19 cellular contexts compared by ENCODE assay signal in genomic region chr13:51479199-51479523, GRCh38. TPM values are rescaled to one million over a fixed set of nuclear protein-coding genes. Genes with fewer than 3 reads are reported as not detected.
DNase-seq lines count a peak whose midpoint lies in the region; ATAC-seq, FAIRE-seq and TF ChIP-seq lines count a peak whose summit lies in the region.
"Had no signal": no experiment of that assay in that cellular context is flagged by ENCODE, and none has a peak within 500 bp of the region (broad histone marks: within the 10 kb centered on the region; RNA-seq: fewer than 3 reads in every experiment).

No MANE protein-coding gene starts in this region.

- H3K79me2 ChIP-seq in H9 (ENCODE audit: insufficient read depth, low read length), result no peaks in the 10 kb centered on the region

- H4K5ac ChIP-seq in H9 (ENCODE audit: insufficient read length, low read depth, low read length), result no peak overlapping the region

- no peak for TF ChIP-seq CTCF in H9 (conservative IDR thresholded peaks at IDR 0.05)

- no peaks in the 10 kb centered on the region for H3K27me3 Mint-ChIP-seq in H9 (ENCODE audit: low read depth)

- ATAC-seq in HG03460 (IDR thresholded peaks at IDR 0.05; ENCODE audit: unreplicated experiment), result no peak
- ATAC-seq in GM21619 (IDR thresholded peaks at IDR 0.05; ENCODE audit: unreplicated experiment), result no peak
- ATAC-seq: heart right ventricle, left ventricle myocardium superior had no signal

- H3K4me1 Mint-ChIP-seq in H9, result no peaks in the 10 kb centered on the region
- H3K4me1 Mint-ChIP-seq: nephron progenitor cell had no signal

- no peak overlapping the region for H3K9ac ChIP-seq in H9 (ENCODE audit: extremely low read depth, insufficient read length, low read length)

- no peak for TF ChIP-seq POLR2A in GM12892 (IDR thresholded peaks at IDR 0.05; ENCODE audit: low read depth, low read length)

- H3K4me1 ChIP-seq in H9 (ENCODE audit: insufficient read depth, low read length), result no peaks in the 10 kb centered on the region
- H3K4me1 ChIP-seq: thyroid gland had no signal

- H3K27ac ChIP-seq in epithelial cell of prostate (peak overlapping the region; percentile 19), H9 (ENCODE audit: insufficient read length, low read depth, low read length) (no peak overlapping the region)
- H3K27ac ChIP-seq: heart right ventricle, thyroid gland, VCaP had no signal

- no peak overlapping the region for H3K56ac ChIP-seq in H9 (ENCODE audit: insufficient read length, low read depth, low read length)

- H4K20me1 ChIP-seq in H9 (ENCODE audit: control insufficient read depth, insufficient read depth, insufficient read length), result no peaks in the 10 kb centered on the region

- no peak overlapping the region for H3K4me2 ChIP-seq in H9 (ENCODE audit: insufficient read depth, insufficient read length, low read length)

- H2BK5ac ChIP-seq in H9 (ENCODE audit: insufficient read length, low read length), result no peak overlapping the region

- H2AK5ac ChIP-seq in H9 (ENCODE audit: insufficient read length, low read length), result no peak overlapping the region

- no peak overlapping the region for H3K18ac ChIP-seq in H9 (ENCODE audit: insufficient read length, low read depth, low read length)

- no peak overlapping the region for H4K91ac ChIP-seq in H9 (ENCODE audit: insufficient read length, low read depth, low read length)

- H3K14ac ChIP-seq in H9 (ENCODE audit: insufficient read depth, low read length), result no peak overlapping the region

- no peak overlapping the region for H3K27ac Mint-ChIP-seq in H9
- H3K27ac Mint-ChIP-seq: nephron progenitor cell had no signal

- DNase-seq in GM12892 (ENCODE audit: insufficient read length), result no peak
- peak; percentile 27 for DNase-seq in RCC 7860 (ENCODE audit: low spot score)
- DNase-seq in epithelial cell of prostate (ENCODE audit: low read depth, low spot score), result peak; percentile 16
- DNase-seq in skeletal muscle cell (ENCODE audit: low read depth), result peak; percentile 41
- no peak for DNase-seq in NCI-H1436 treated with DMSO at 0.1 percent for 48 hours (lab: John Stamatoyannopoulos, UW)
- DNase-seq in H9, result no peak
- DNase-seq: amygdala; COR-L47; effector CD4-positive, alpha-beta T cell; heart right ventricle; left ventricle myocardium superior; NCI-H1105 treated with DMSO at 0.1 percent for 48 hours; NCI-H524 treated with DMSO at 0.1 percent for 48 hours; nephron progenitor cell; SHP77 treated with DMSO at 0.1 percent for 48 hours; thyroid gland had no signal

- no peaks in the 10 kb centered on the region for H3K9me3 ChIP-seq in H9 (ENCODE audit: control insufficient read depth, low read depth, low read length)
- H3K9me3 ChIP-seq: thyroid gland had no signal

- no peak overlapping the region for H3K4ac ChIP-seq in H9 (ENCODE audit: low read depth, low read length)

- FAIRE-seq in GM12892 (lab: Jason Lieb, UNC) (peak; percentile 48), RCC 7860 (lab: Jason Lieb, UNC) (peak; percentile 2)

- H3K27me3 ChIP-seq in H9 (ENCODE audit: insufficient read depth, low read length), result no peaks in the 10 kb centered on the region
- H3K27me3 ChIP-seq: heart right ventricle, thyroid gland had no signal

- no peak overlapping the region for H4K8ac ChIP-seq in H9 (replicated peaks; ENCODE audit: insufficient read length, low read depth, low read length)

- H3K23me2 ChIP-seq in H9 (ENCODE audit: insufficient read length, low read depth, low read length, poor library complexity, severe bottlenecking), result no peaks in the 10 kb centered on the region

- H3T11ph ChIP-seq in H9 (ENCODE audit: low read length), result no peak overlapping the region

- no peak overlapping the region for H2BK12ac ChIP-seq in H9 (ENCODE audit: insufficient read length, low read depth, low read length)

- H2BK20ac ChIP-seq in H9 (ENCODE audit: low read depth, low read length, poor library complexity, severe bottlenecking), result no peak overlapping the region

- H2BK15ac ChIP-seq in H9 (ENCODE audit: low read depth, low read length), result no peak overlapping the region

- H3K4me3 Mint-ChIP-seq in H9, result no peak overlapping the region
- H3K4me3 Mint-ChIP-seq: nephron progenitor cell had no signal

- H3K4me3 ChIP-seq in skeletal muscle cell (ENCODE audit: low read depth, low read length), result no peak overlapping the region
- H3K4me3 ChIP-seq: heart right ventricle, thyroid gland had no signal

- H3K9me3 Mint-ChIP-seq in H9, result peaks cover 8 to 15% of the 10 kb centered on the region in 2 experiments; a peak in 4 of 5 replicates

- H3K79me1 ChIP-seq in H9 (ENCODE audit: insufficient read depth, low read depth, low read length, poor library complexity, severe bottlenecking), result no peaks in the 10 kb centered on the region

- no peaks in the 10 kb centered on the region for H3K36me3 Mint-ChIP-seq in H9 (ENCODE audit: insufficient read depth in 1 of 3, low read depth in 3 of 3)

- H2AFZ ChIP-seq in H9 (ENCODE audit: low read length), result no peak overlapping the region

- no CpG with 5 or more reads among the region's 2 CpGs for WGBS in H9 (ENCODE audit: extremely low coverage, insufficient read length, low lambda C conversion rate)

- no peak overlapping the region for H2BK120ac ChIP-seq in H9 (ENCODE audit: low read depth, low read length, poor library complexity, severe bottlenecking)

- H3K23ac ChIP-seq in H9 (ENCODE audit: insufficient read length, low read depth, low read length), result no peak overlapping the region

RNA-seq across cellular contexts. Expression of gene INTS6, which starts 26.3 kb away (rescaled TPM):
- polyA plus RNA-seq in GM12892 (2012; ENCODE audit: missing spikeins), result 31.6 TPM
- total RNA-seq in H9 (2021), result 60.4 and 61.2 TPM in 2 replicates

Comparison
In these comparisons a context has a peak if more than half of its experiments do, and no peak if none do; other contexts are left out.
1. DNase-seq: peak in RCC 7860 (single experiment), epithelial cell of prostate (single experiment) and skeletal muscle cell (single experiment); none in GM12892 (single experiment), NCI-H1436 treated with DMSO at 0.1 percent for 48 hours (single experiment) and H9 (single experiment).